Comparison of ENCODE assay signal across 34 cellular contexts in the genomic region with DNA sequence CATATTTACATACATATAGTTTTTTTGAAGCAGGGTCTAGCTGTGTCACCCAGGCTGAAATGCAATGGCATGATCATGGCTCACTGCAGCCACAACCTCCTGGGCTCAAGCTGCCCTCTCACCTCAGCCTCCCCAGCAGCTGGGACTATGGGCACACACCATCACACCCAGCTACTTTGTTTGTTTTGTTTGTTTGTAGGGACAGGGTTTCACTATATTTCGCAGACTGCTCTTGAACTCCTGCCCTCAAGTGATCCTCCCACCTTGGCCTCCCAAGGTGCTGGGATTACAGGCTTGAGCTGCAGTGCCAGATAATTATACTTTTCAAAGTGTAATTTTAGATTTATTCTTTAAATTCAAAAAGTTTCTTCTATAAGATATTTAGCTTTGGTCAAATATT. TPM values are rescaled to one million over a fixed set of nuclear protein-coding genes. Genes with fewer than 3 reads are reported as not detected.
"Had no signal": no experiment of that assay in that cellular context is flagged by ENCODE, and none has a peak within 500 bp of the region (broad histone marks: within the 10 kb centered on the region; RNA-seq: fewer than 3 reads in every experiment).

No MANE protein-coding gene starts in this region.

- H3K27me3 Mint-ChIP-seq: activated B cell treated with CpG ODN at 0.5 μM for 24 hours; activated CD4-positive, alpha-beta memory T cell treated with anti-CD3 and anti-CD28 coated beads for 36 hours; activated CD8-positive, alpha-beta memory T cell treated with anti-CD3 and anti-CD28 coated beads, Interleukin-2, amount 10 ng/mL, durations not matched to agents 7 days and 5 days; activated naive CD4-positive, alpha-beta T cell treated with anti-CD3 and anti-CD28 coated beads, Interleukin-2, amount 50 U/mL, for 24 hours; central memory CD8-positive, alpha-beta T cell; effector memory CD8-positive, alpha-beta T cell; T-helper 17 cell had no signal

- H3K4me1 Mint-ChIP-seq: activated B cell treated with CpG ODN at 0.5 μM for 24 hours had no signal

- H3K4me3 Mint-ChIP-seq: activated B cell treated with CpG ODN at 0.5 μM for 24 hours; activated CD4-positive, alpha-beta memory T cell treated with anti-CD3 and anti-CD28 coated beads for 36 hours; activated CD8-positive, alpha-beta memory T cell treated with anti-CD3 and anti-CD28 coated beads, Interleukin-2, amount 10 ng/mL, durations not matched to agents 7 days and 5 days; activated CD8-positive, alpha-beta T cell treated with anti-CD3 and anti-CD28 coated beads, Interleukin-2, amount 10 ng/mL, durations not matched to agents 7 days and 5 days; activated naive CD4-positive, alpha-beta T cell treated with anti-CD3 and anti-CD28 coated beads for 36 hours; activated naive CD4-positive, alpha-beta T cell treated with anti-CD3 and anti-CD28 coated beads, Interleukin-2, amount 50 U/mL, for 24 hours; activated T-helper 1 cell treated with anti-CD3 and anti-CD28 coated beads, Interleukin-12 subunit alpha, Interleukin-12 subunit beta, Interleukin-2, Interleukin-4 antibody, amounts not matched to agents 30 ng/mL and 10 ng/mL and 1 ng/mL, durations not matched to agents 14 hours and 24 hours and 36 hours; central memory CD8-positive, alpha-beta T cell; effector memory CD8-positive, alpha-beta T cell; T-helper 17 cell; T-helper 2 cell treated with Interferon-gamma antibody and Interleukin-4, amounts not matched to agents 5 μg/mL and 100 μg/mL, for 36 hours had no signal

- H3K4me1 ChIP-seq: gastrocnemius medialis had no signal

- ATAC-seq: activated CD4-positive, CD25-positive, alpha-beta regulatory T cell treated with anti-CD3 and anti-CD28 coated beads, Interleukin-2, amount 50 U/mL, for 24 hours; activated CD8-positive, alpha-beta memory T cell treated with anti-CD3 and anti-CD28 coated beads, Interleukin-2, amount 10 ng/mL, durations not matched to agents 7 days and 5 days; activated CD8-positive, alpha-beta T cell treated with anti-CD3 and anti-CD28 coated beads, Interleukin-2, amount 10 ng/mL, durations not matched to agents 7 days and 5 days; effector memory CD8-positive, alpha-beta T cell; foreskin keratinocyte; gastrocnemius medialis; heart left ventricle; T-helper 17 cell had no signal

- H3K9me3 ChIP-seq: esophagus muscularis mucosa, gastrocnemius medialis had no signal

- H3K27ac Mint-ChIP-seq: activated B cell treated with CpG ODN at 0.5 μM for 24 hours; activated CD4-positive, alpha-beta memory T cell treated with anti-CD3 and anti-CD28 coated beads for 36 hours; activated CD8-positive, alpha-beta memory T cell treated with anti-CD3 and anti-CD28 coated beads, Interleukin-2, amount 10 ng/mL, durations not matched to agents 7 days and 5 days; activated CD8-positive, alpha-beta T cell treated with anti-CD3 and anti-CD28 coated beads, Interleukin-2, amount 10 ng/mL, durations not matched to agents 7 days and 5 days; activated naive CD4-positive, alpha-beta T cell treated with anti-CD3 and anti-CD28 coated beads for 36 hours; activated naive CD4-positive, alpha-beta T cell treated with anti-CD3 and anti-CD28 coated beads, Interleukin-2, amount 50 U/mL, for 24 hours; activated T-helper 2 cell treated with anti-CD3 and anti-CD28 coated beads, Interferon-gamma antibody, Interleukin-2, Interleukin-4, amounts not matched to agents 10 μg/mL and 5 μg/mL and 100 μg/mL, durations not matched to agents 14 hours and 24 hours and 36 hours; effector memory CD8-positive, alpha-beta T cell; T-helper 17 cell; T-helper 2 cell treated with Interferon-gamma antibody and Interleukin-4, amounts not matched to agents 5 μg/mL and 100 μg/mL, for 36 hours had no signal

- H3K27me3 ChIP-seq: brain microvascular endothelial cell, esophagus muscularis mucosa, foreskin keratinocyte, gastrocnemius medialis, heart left ventricle had no signal

- H3K27ac ChIP-seq: brain microvascular endothelial cell, coronary artery, esophagus muscularis mucosa, foreskin keratinocyte, gastrocnemius medialis, heart left ventricle, WERI-Rb-1 had no signal

- H3K4me3 ChIP-seq: coronary artery, esophagus muscularis mucosa, gastrocnemius medialis, heart left ventricle had no signal

- H3K9me3 Mint-ChIP-seq: activated B cell treated with CpG ODN at 0.5 μM for 24 hours; activated CD4-positive, alpha-beta memory T cell treated with anti-CD3 and anti-CD28 coated beads for 36 hours; activated naive CD4-positive, alpha-beta T cell treated with anti-CD3 and anti-CD28 coated beads for 36 hours; activated naive CD4-positive, alpha-beta T cell treated with anti-CD3 and anti-CD28 coated beads, Interleukin-2, amount 50 U/mL, for 24 hours; activated T-helper 1 cell treated with anti-CD3 and anti-CD28 coated beads, Interleukin-12 subunit alpha, Interleukin-12 subunit beta, Interleukin-2, Interleukin-4 antibody, amounts not matched to agents 30 ng/mL and 10 ng/mL and 1 ng/mL, durations not matched to agents 14 hours and 24 hours and 36 hours; central memory CD8-positive, alpha-beta T cell; effector memory CD8-positive, alpha-beta T cell; T-helper 2 cell treated with Interferon-gamma antibody and Interleukin-4, amounts not matched to agents 5 μg/mL and 100 μg/mL, for 36 hours had no signal

- DNase-seq: activated B cell treated with CpG ODN at 0.5 μM for 24 hours; activated CD4-positive, alpha-beta memory T cell treated with anti-CD3 and anti-CD28 coated beads for 36 hours; activated CD8-positive, alpha-beta memory T cell treated with anti-CD3 and anti-CD28 coated beads, Interleukin-2, amount 10 ng/mL, durations not matched to agents 7 days and 5 days; activated CD8-positive, alpha-beta memory T cell treated with anti-CD3 and anti-CD28 coated beads, Interleukin-2, amount 50 U/mL, for 4 hours; activated CD8-positive, alpha-beta T cell treated with anti-CD3 and anti-CD28 coated beads, Interleukin-2, amount 10 ng/mL, durations not matched to agents 7 days and 5 days; activated effector memory CD4-positive, alpha-beta T cell treated with anti-CD3 and anti-CD28 coated beads, Interleukin-2, amount 50 U/mL, for 16 hours; activated naive CD4-positive, alpha-beta T cell treated with anti-CD3 and anti-CD28 coated beads for 36 hours; activated T-cell treated with anti-CD3 and anti-CD28 coated beads, Interleukin-2, amount 50 U/mL, for 1 hour; activated T-cell treated with anti-CD3 and anti-CD28 coated beads, Interleukin-2, amount 50 U/mL, for 48 hours; amniotic stem cell; anterior cingulate cortex; brain microvascular endothelial cell; dermis blood vessel endothelial cell; effector CD4-positive, alpha-beta T cell; effector memory CD8-positive, alpha-beta T cell; erythroblast; foreskin keratinocyte; gastrocnemius medialis; glutamatergic neuron; heart left ventricle; T-helper 1 cell; T-helper 17 cell; T1000; WERI-Rb-1 had no signal

RNA-seq across cellular contexts. Expression of a gene that starts 35.5 kb away (rescaled TPM):
- total RNA-seq: activated B cell treated with CpG ODN at 0.5 μM for 24 hours; activated CD4-positive, alpha-beta memory T cell treated with anti-CD3 and anti-CD28 coated beads for 36 hours; activated CD8-positive, alpha-beta memory T cell treated with anti-CD3 and anti-CD28 coated beads for 36 hours; activated CD8-positive, alpha-beta memory T cell treated with anti-CD3 and anti-CD28 coated beads, Interleukin-2, amount 10 ng/mL, durations not matched to agents 7 days and 5 days; activated CD8-positive, alpha-beta T cell treated with anti-CD3 and anti-CD28 coated beads, Interleukin-2, amount 10 ng/mL, durations not matched to agents 7 days and 5 days; activated naive CD4-positive, alpha-beta T cell treated with anti-CD3 and anti-CD28 coated beads for 36 hours; activated T-helper 1 cell treated with anti-CD3 and anti-CD28 coated beads, Interleukin-12 subunit alpha, Interleukin-12 subunit beta, Interleukin-2, Interleukin-4 antibody, amounts not matched to agents 30 ng/mL and 10 ng/mL and 1 ng/mL, durations not matched to agents 14 hours and 24 hours and 36 hours; activated T-helper 2 cell treated with anti-CD3 and anti-CD28 coated beads, Interferon-gamma antibody, Interleukin-2, Interleukin-4, amounts not matched to agents 10 μg/mL and 5 μg/mL and 100 μg/mL, durations not matched to agents 14 hours and 24 hours and 36 hours; cardiac septum; foreskin keratinocyte; T-helper 17 cell had no signal
- polyA plus RNA-seq: foreskin keratinocyte, heart left ventricle had no signal
